ENCODE assay signal across 8 cellular contexts in genomic region chr2:61853848-61854434, GRCh38.
A peak's percentile ranks its signal among the peaks of the same experiment; 100 is the strongest.
DNase-seq lines count a peak whose midpoint lies in the region; ATAC-seq lines count a peak whose summit lies in the region.

Gene FAM161A (minus strand): TSS chr2:61854060. CDS start chr2:61854041, 19 bp downstream.

- DNase-seq in D341Med (ENCODE audit: low spot score): peak; percentile 91
- peak in 75 of 76 experiments; percentile 13 to 88 (median 67) for DNase-seq in HUDEP-2 (lab: John Stamatoyannopoulos, UW; ENCODE audit: unreplicated experiment in 76 of 76)
- DNase-seq in NT2/D1 (ENCODE audit: low read depth, low spot score): peak; percentile 84
- DNase-seq in activated CD8-positive, alpha-beta memory T cell treated with anti-CD3 and anti-CD28 coated beads, Interleukin-2, amount 50 U/mL, for 48 hours: peak; percentile 89
- DNase-seq in epidermal melanocyte (ENCODE audit: insufficient read length, low spot score): peak; percentile 72
- DNase-seq in middle frontal gyrus (ENCODE audit: extremely low spot score, low spot score): peak; percentile 88
- peak; percentile 49 to 53 for DNase-seq in stimulated activated CD8-positive, alpha-beta memory T cell treated with anti-CD3 and anti-CD28 coated beads, Interleukin-2, amount 100 ng/mL, for 1 hour (ENCODE audit: low read depth in 2 of 2)

- no peaks in the 10 kb centered on the region for H3K36me3 ChIP-seq in NT2/D1 (ENCODE audit: insufficient read depth, insufficient read length, low read length)

- H3K9ac ChIP-seq in NT2/D1 (ENCODE audit: insufficient read length, low read depth): peak within 1 kb of the TSS; percentile 93

- H3K27me3 ChIP-seq in NT2/D1 (ENCODE audit: insufficient read depth, insufficient read length): no peaks in the 10 kb centered on the region

- peak; percentile 74 for ATAC-seq in GM21423 (IDR thresholded peaks at IDR 0.05; ENCODE audit: unreplicated experiment)

- no peaks in the 10 kb centered on the region for H3K9me3 ChIP-seq in NT2/D1 (ENCODE audit: insufficient read depth, low read length)

- no peaks in the 10 kb centered on the region for H3K4me1 ChIP-seq in NT2/D1 (ENCODE audit: insufficient read depth, insufficient read length)

- H3K4me3 ChIP-seq in NT2/D1 (ENCODE audit: insufficient read length, low read depth): peak within 1 kb of the TSS; percentile 53

Comparison
In these comparisons a context has a peak if more than half of its experiments do, and no peak if none do; other contexts are left out.
1. Peak in every context shown above with its lines: DNase-seq, ATAC-seq and H3K4me3 ChIP-seq.